Comparison of ENCODE assay signal across 9 cellular contexts in genomic region chr12:54000105-54000773, GRCh38. TPM values are rescaled to one million over a fixed set of nuclear protein-coding genes. Genes with fewer than 3 reads are reported as not detected.
A peak's percentile ranks its signal among the peaks of the same experiment; 100 is the strongest.
DNase-seq lines count a peak whose midpoint lies in the region; ATAC-seq and TF ChIP-seq lines count a peak whose summit lies in the region.
"Had no signal": no experiment of that assay in that cellular context is flagged by ENCODE, and none has a peak within 500 bp of the region (broad histone marks: within the 10 kb centered on the region; RNA-seq: fewer than 3 reads in every experiment).

HOXC9 (plus strand) TSS chr12:54000161; CDS start chr12:54000189, 28 bp downstream.

- ATAC-seq in sciatic nerve = peak; percentile 24
- ATAC-seq in GM21825 (IDR thresholded peaks at IDR 0.05; ENCODE audit: unreplicated experiment) = no peak
- no peak for ATAC-seq in GM21526 (IDR thresholded peaks at IDR 0.05; ENCODE audit: low FRiP score, unreplicated experiment)
- ATAC-seq in HG03442 (IDR thresholded peaks at IDR 0.05; ENCODE audit: unreplicated experiment) = no peak

- TF ChIP-seq CTCF in fibroblast of mammary gland (conservative IDR thresholded peaks at IDR 0.05; ENCODE audit: control insufficient read depth, insufficient read depth, low read depth, low read length) = no peak

- intact Hi-C loops in sciatic nerve (cut with DNase I) = no loop called here

- peak within 1 kb of the TSS; percentile 8; the same call in 1 of the 2 replicates for H3K4me3 ChIP-seq in GM08714 (ENCODE audit: low read length)
- peak within 1 kb of the TSS; percentile 84 for H3K4me3 ChIP-seq in fibroblast of mammary gland (ENCODE audit: control insufficient read depth, low read depth, low read length)

- DNase-seq in fibroblast of mammary gland (ENCODE audit: low read depth) = no peak
- DNase-seq in sciatic nerve (ENCODE audit: low spot score) = no peak
- no peak for DNase-seq in stimulated activated CD4-positive, alpha-beta T cell treated with anti-CD3 and anti-CD28 coated beads, Interleukin-4, amount 100 ng/mL, for 1 hour

TF ChIP-seq in PFSK-1, 5 proteins besides CTCF, POLR2A, EP300 and RAD21:
- TF ChIP-seq POLR2AphosphoS5 (IDR thresholded peaks at IDR 0.05; ENCODE audit: low read depth, low read length) (no peak), FOXP2 (optimal IDR thresholded peaks at IDR 0.05; ENCODE audit: borderline replicate concordance, extremely low read depth, extremely low read length, insufficient read depth) (peak; percentile 21), SIN3A (IDR thresholded peaks at IDR 0.05; ENCODE audit: borderline replicate concordance, insufficient read depth, low read length) (no peak), REST (IDR thresholded peaks at IDR 0.05; ENCODE audit: insufficient read depth in 1 of 2, low read depth in 2 of 2, low read length in 2 of 2) (no peak), TAF1 (IDR thresholded peaks at IDR 0.05; ENCODE audit: borderline replicate concordance, insufficient read depth, low read length) (no peak)

RNA-seq across cellular contexts. Expression of gene HOXC9, which starts in this region (rescaled TPM):
- polyA plus RNA-seq in PFSK-1 (2012; ENCODE audit: insufficient read length, low read depth) = 1.3 TPM
- 10.2 TPM for total RNA-seq in sciatic nerve
- total RNA-seq: liver had no signal
- polyA plus RNA-seq: liver had no signal
